In the genomic region with DNA sequence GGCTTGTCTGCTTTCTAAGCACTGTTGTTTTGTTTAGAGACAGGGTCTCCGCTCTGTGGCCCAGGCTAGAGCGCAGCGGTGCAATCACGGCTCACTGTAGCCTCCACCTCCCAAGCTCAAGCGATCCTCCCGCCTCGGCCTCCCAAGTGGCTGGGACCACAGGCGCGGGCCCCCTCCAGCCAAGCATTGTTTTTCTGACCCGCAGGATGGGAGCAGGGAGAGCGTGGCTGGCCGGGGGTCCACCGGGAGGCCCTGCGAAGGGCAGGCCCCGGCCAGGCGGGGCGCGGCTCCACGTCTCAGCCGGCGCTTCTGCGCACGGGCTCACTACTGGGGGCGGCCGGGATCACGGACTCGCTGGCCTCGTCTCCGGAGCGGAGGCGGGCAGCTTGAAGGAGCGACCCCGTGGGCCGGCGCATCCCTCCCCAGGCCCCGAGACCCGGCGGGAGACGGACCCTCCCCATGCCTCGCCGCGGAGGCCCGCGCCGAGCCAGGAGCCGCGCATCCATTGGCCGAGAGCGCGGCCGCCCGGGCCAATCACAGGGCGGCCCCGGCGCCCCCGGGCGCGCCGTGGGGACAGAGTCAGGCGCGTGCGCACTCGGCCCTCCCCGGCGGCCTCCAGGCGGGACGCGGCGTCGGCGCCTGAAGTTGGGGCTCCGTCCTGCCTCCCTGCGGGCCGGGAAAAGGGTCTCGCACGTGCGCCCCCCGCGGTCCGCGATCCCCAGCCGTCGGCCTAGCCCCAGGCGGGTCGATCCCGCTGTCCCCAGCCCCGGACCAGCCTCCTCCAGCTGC, we compare ENCODE assay signal across 1 cellular context.
TF ChIP-seq lines count a peak whose summit lies in the region.

No MANE protein-coding gene starts in this region.

TF ChIP-seq in K562, 482 proteins besides CTCF, POLR2A, EP300 and RAD21 (continued from another document and continues in another):
- TF ChIP-seq, protein P1, sequence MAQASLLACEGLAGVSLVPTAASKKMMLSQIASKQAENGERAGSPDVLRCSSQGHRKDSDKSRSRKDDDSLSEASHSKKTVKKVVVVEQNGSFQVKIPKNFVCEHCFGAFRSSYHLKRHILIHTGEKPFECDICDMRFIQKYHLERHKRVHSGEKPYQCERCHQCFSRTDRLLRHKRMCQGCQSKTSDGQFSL (CRISPR knock-in tag; IDR thresholded peaks at IDR 0.05) = no peak
- TF ChIP-seq, protein P1 (tag; IDR thresholded peaks at IDR 0.05) = no peak
- TF ChIP-seq ZNF75A (CRISPR knock-in tag; IDR thresholded peaks at IDR 0.05) (no peak), PYGO2 (tag; IDR thresholded peaks at IDR 0.05) (no peak), ZNF584 (CRISPR knock-in tag; IDR thresholded peaks at IDR 0.05; ENCODE audit: low read depth) (no peak), CHD2 (IDR thresholded peaks at IDR 0.05; ENCODE audit: low read depth, low read length) (no peak), HCFC1 (IDR thresholded peaks at IDR 0.05; ENCODE audit: low read depth, low read length) (no peak), U2AF1 (optimal IDR thresholded peaks at IDR 0.05; ENCODE audit: low read depth, low read length) (no peak), BRD9 (IDR thresholded peaks at IDR 0.05; ENCODE audit: low read depth, partially characterized antibody) (no peak), DMBX1 (CRISPR knock-in tag; IDR thresholded peaks at IDR 0.05; ENCODE audit: borderline replicate concordance) (no peak), ZFP1 (CRISPR knock-in tag; IDR thresholded peaks at IDR 0.05) (no peak), IRF2 (CRISPR knock-in tag; IDR thresholded peaks at IDR 0.05) (no peak), ZNF134 (CRISPR knock-in tag; conservative IDR thresholded peaks at IDR 0.05) (no peak), HMGN3 (IDR thresholded peaks at IDR 0.05; ENCODE audit: borderline replicate concordance, extremely low read depth, insufficient read length, low read depth, low read length) (peak; percentile 37), CBFA2T3 (IDR thresholded peaks at IDR 0.05) (no peak), FOSL1 (tag; conservative IDR thresholded peaks at IDR 0.05) (no peak), C11orf30 (IDR thresholded peaks at IDR 0.05; ENCODE audit: low read depth) (no peak), ZNF253 (CRISPR knock-in tag; conservative IDR thresholded peaks at IDR 0.05) (no peak), HNRNPH1 (optimal IDR thresholded peaks at IDR 0.05; ENCODE audit: low read depth, low read length) (no peak), ESRRB (CRISPR knock-in tag; IDR thresholded peaks at IDR 0.05; ENCODE audit: borderline replicate concordance) (no peak), ETV5 (CRISPR knock-in tag; IDR thresholded peaks at IDR 0.05; ENCODE audit: low read depth) (0 out of 2 replicates have a peak, but pooled peaks have one; percentile 47), ZNF717 (CRISPR knock-in tag; IDR thresholded peaks at IDR 0.05) (no peak), GTF2F1 (IDR thresholded peaks at IDR 0.05; ENCODE audit: low read depth, low read length) (0 out of 2 replicates have a peak, but pooled peaks have one; percentile 18), OTX1 (CRISPR knock-in tag; IDR thresholded peaks at IDR 0.05) (no peak), CBX3 (IDR thresholded peaks at IDR 0.05; ENCODE audit: borderline replicate concordance in 1 of 2, low read length in 2 of 2) (0 out of 3 replicates have a peak, but pooled peaks of 1 of the 2 experiments have one; percentile 12), GATA2 (CRISPR knock-in tag; IDR thresholded peaks at IDR 0.05) (no peak), SP1 (CRISPR knock-in tag; IDR thresholded peaks at IDR 0.05) (no peak; the same call in 1 of the 2 replicates), IFI16 (CRISPR knock-in tag; IDR thresholded peaks at IDR 0.05) (no peak), MCM3 (IDR thresholded peaks at IDR 0.05) (no peak), ILK (tag; IDR thresholded peaks at IDR 0.05; ENCODE audit: borderline replicate concordance, low read depth) (no peak), BACH1 (tag; IDR thresholded peaks at IDR 0.05) (no peak), GATAD2B (IDR thresholded peaks at IDR 0.05; ENCODE audit: borderline replicate concordance) (peak; percentile 73; the same call in 1 of the 2 replicates), ZNF12 (CRISPR knock-in tag; IDR thresholded peaks at IDR 0.05) (no peak), CEBPG (CRISPR knock-in tag; IDR thresholded peaks at IDR 0.05) (no peak), CEBPG (tag; conservative IDR thresholded peaks at IDR 0.05 in 1 of 2, IDR thresholded peaks at IDR 0.05 in 1 of 2) (no peak), SMARCE1 (IDR thresholded peaks at IDR 0.05) (no peak), CBFB (CRISPR knock-in tag; IDR thresholded peaks at IDR 0.05) (no peak; the same call in 1 of the 2 replicates), HMG20B (CRISPR knock-in tag; IDR thresholded peaks at IDR 0.05) (no peak), CREBBP (IDR thresholded peaks at IDR 0.05; ENCODE audit: low read depth, low read length) (no peak), ZNF224 (CRISPR knock-in tag; IDR thresholded peaks at IDR 0.05) (no peak), CCNT2 (IDR thresholded peaks at IDR 0.05; ENCODE audit: borderline replicate concordance, extremely low read depth, insufficient read length, low read depth, low read length) (peak; percentile 26), TCFL5 (CRISPR knock-in tag; conservative IDR thresholded peaks at IDR 0.05) (no peak), ZNF77 (CRISPR knock-in tag; IDR thresholded peaks at IDR 0.05) (0 out of 2 replicates have a peak, but pooled peaks have one; percentile 14), FOXP1 (CRISPR knock-in tag; IDR thresholded peaks at IDR 0.05) (peak; percentile 59), ETV1 (tag; conservative IDR thresholded peaks at IDR 0.05; ENCODE audit: low read depth) (no peak), NFXL1 (CRISPR knock-in tag; IDR thresholded peaks at IDR 0.05) (no peak), TEAD1 (CRISPR knock-in tag; IDR thresholded peaks at IDR 0.05) (peak in 1 of 2 experiments; percentile 80; a peak in 3 of 4 replicates), TGIF2 (CRISPR knock-in tag; IDR thresholded peaks at IDR 0.05) (no peak), CCAR2 (IDR thresholded peaks at IDR 0.05; ENCODE audit: low read depth, low read length) (no peak), XRCC5 (IDR thresholded peaks at IDR 0.05; ENCODE audit: low read depth, low read length) (no peak)
- TF ChIP-seq, protein P2, sequence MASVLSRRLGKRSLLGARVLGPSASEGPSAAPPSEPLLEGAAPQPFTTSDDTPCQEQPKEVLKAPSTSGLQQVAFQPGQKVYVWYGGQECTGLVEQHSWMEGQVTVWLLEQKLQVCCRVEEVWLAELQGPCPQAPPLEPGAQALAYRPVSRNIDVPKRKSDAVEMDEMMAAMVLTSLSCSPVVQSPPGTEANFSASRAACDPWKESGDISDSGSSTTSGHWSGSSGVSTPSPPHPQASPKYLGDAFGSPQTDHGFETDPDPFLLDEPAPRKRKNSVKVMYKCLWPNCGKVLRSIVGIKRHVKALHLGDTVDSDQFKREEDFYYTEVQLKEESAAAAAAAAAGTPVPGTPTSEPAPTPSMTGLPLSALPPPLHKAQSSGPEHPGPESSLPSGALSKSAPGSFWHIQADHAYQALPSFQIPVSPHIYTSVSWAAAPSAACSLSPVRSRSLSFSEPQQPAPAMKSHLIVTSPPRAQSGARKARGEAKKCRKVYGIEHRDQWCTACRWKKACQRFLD (CRISPR knock-in tag; IDR thresholded peaks at IDR 0.05) = no peak; the same call in 1 of the 2 replicates
- TF ChIP-seq, protein P3, sequence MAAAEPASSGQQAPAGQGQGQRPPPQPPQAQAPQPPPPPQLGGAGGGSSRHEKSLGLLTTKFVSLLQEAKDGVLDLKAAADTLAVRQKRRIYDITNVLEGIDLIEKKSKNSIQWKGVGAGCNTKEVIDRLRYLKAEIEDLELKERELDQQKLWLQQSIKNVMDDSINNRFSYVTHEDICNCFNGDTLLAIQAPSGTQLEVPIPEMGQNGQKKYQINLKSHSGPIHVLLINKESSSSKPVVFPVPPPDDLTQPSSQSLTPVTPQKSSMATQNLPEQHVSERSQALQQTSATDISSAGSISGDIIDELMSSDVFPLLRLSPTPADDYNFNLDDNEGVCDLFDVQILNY (CRISPR knock-in tag; IDR thresholded peaks at IDR 0.05) = no peak
- TF ChIP-seq, protein P4, sequence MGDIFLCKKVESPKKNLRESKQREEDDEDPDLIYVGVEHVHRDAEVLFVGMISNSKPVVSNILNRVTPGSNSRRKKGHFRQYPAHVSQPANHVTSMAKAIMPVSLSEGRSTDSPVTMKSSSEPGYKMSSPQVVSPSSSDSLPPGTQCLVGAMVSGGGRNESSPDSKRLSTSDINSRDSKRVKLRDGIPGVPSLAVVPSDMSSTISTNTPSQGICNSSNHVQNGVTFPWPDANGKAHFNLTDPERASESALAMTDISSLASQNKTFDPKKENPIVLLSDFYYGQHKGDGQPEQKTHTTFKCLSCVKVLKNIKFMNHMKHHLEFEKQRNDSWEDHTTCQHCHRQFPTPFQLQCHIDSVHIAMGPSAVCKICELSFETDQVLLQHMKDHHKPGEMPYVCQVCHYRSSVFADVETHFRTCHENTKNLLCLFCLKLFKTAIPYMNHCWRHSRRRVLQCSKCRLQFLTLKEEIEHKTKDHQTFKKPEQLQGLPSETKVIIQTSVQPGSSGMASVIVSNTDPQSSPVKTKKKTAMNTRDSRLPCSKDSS (IDR thresholded peaks at IDR 0.05; ENCODE audit: low read depth, partially characterized antibody) = no peak
- TF ChIP-seq, protein P5, sequence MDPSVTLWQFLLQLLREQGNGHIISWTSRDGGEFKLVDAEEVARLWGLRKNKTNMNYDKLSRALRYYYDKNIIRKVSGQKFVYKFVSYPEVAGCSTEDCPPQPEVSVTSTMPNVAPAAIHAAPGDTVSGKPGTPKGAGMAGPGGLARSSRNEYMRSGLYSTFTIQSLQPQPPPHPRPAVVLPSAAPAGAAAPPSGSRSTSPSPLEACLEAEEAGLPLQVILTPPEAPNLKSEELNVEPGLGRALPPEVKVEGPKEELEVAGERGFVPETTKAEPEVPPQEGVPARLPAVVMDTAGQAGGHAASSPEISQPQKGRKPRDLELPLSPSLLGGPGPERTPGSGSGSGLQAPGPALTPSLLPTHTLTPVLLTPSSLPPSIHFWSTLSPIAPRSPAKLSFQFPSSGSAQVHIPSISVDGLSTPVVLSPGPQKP (CRISPR knock-in tag; IDR thresholded peaks at IDR 0.05) = no peak
- TF ChIP-seq, protein P6, sequence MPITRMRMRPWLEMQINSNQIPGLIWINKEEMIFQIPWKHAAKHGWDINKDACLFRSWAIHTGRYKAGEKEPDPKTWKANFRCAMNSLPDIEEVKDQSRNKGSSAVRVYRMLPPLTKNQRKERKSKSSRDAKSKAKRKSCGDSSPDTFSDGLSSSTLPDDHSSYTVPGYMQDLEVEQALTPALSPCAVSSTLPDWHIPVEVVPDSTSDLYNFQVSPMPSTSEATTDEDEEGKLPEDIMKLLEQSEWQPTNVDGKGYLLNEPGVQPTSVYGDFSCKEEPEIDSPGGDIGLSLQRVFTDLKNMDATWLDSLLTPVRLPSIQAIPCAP (CRISPR knock-in tag; IDR thresholded peaks at IDR 0.05; ENCODE audit: borderline replicate concordance) = no peak
- TF ChIP-seq, protein P7, sequence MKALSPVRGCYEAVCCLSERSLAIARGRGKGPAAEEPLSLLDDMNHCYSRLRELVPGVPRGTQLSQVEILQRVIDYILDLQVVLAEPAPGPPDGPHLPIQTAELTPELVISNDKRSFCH (CRISPR knock-in tag; IDR thresholded peaks at IDR 0.05) = no peak
- TF ChIP-seq, protein P7 (tag; IDR thresholded peaks at IDR 0.05) = peak; percentile 40; the same call in 1 of the 2 replicates
- TF ChIP-seq, protein P8, sequence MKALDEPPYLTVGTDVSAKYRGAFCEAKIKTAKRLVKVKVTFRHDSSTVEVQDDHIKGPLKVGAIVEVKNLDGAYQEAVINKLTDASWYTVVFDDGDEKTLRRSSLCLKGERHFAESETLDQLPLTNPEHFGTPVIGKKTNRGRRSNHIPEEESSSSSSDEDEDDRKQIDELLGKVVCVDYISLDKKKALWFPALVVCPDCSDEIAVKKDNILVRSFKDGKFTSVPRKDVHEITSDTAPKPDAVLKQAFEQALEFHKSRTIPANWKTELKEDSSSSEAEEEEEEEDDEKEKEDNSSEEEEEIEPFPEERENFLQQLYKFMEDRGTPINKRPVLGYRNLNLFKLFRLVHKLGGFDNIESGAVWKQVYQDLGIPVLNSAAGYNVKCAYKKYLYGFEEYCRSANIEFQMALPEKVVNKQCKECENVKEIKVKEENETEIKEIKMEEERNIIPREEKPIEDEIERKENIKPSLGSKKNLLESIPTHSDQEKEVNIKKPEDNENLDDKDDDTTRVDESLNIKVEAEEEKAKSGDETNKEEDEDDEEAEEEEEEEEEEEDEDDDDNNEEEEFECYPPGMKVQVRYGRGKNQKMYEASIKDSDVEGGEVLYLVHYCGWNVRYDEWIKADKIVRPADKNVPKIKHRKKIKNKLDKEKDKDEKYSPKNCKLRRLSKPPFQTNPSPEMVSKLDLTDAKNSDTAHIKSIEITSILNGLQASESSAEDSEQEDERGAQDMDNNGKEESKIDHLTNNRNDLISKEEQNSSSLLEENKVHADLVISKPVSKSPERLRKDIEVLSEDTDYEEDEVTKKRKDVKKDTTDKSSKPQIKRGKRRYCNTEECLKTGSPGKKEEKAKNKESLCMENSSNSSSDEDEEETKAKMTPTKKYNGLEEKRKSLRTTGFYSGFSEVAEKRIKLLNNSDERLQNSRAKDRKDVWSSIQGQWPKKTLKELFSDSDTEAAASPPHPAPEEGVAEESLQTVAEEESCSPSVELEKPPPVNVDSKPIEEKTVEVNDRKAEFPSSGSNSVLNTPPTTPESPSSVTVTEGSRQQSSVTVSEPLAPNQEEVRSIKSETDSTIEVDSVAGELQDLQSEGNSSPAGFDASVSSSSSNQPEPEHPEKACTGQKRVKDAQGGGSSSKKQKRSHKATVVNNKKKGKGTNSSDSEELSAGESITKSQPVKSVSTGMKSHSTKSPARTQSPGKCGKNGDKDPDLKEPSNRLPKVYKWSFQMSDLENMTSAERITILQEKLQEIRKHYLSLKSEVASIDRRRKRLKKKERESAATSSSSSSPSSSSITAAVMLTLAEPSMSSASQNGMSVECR (CRISPR knock-in tag; IDR thresholded peaks at IDR 0.05) = peak; percentile 68
- TF ChIP-seq, protein P9, sequence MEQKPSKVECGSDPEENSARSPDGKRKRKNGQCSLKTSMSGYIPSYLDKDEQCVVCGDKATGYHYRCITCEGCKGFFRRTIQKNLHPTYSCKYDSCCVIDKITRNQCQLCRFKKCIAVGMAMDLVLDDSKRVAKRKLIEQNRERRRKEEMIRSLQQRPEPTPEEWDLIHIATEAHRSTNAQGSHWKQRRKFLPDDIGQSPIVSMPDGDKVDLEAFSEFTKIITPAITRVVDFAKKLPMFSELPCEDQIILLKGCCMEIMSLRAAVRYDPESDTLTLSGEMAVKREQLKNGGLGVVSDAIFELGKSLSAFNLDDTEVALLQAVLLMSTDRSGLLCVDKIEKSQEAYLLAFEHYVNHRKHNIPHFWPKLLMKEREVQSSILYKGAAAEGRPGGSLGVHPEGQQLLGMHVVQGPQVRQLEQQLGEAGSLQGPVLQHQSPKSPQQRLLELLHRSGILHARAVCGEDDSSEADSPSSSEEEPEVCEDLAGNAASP (IDR thresholded peaks at IDR 0.05) = no peak
